12 cellular contexts compared by ENCODE assay signal in genomic region chr11:118887219-118887618, GRCh38. TPM values are rescaled to one million over a fixed set of nuclear protein-coding genes. Genes with fewer than 3 reads are reported as not detected.
DNase-seq lines count a peak whose midpoint lies in the region; ATAC-seq and TF ChIP-seq lines count a peak whose summit lies in the region.
"Had no signal": no experiment of that assay in that cellular context is flagged by ENCODE, and none has a peak within 500 bp of the region (broad histone marks: within the 10 kb centered on the region; RNA-seq: fewer than 3 reads in every experiment).

No MANE protein-coding gene starts in this region.

- DNase-seq in 8988T = peak; percentile 13
- no peak for DNase-seq in DND-41
- DNase-seq in ascending aorta (ENCODE audit: low spot score in 2 of 2) = no peak
- DNase-seq in naive thymus-derived CD4-positive, alpha-beta T cell = no peak
- DNase-seq in UCSD-AML1 (lab: John Stamatoyannopoulos, UW; ENCODE audit: unreplicated experiment) = no peak
- no peak for DNase-seq in GOT3 (lab: John Stamatoyannopoulos, UW)
- no peak for DNase-seq in HUDEP-2 (lab: John Stamatoyannopoulos, UW; ENCODE audit: unreplicated experiment in 76 of 76)
- DNase-seq: NCI-H2171 had no signal

- no peaks in the 10 kb centered on the region for H3K79me2 ChIP-seq in DND-41 (ENCODE audit: insufficient read depth, low read length)

- H3K36me3 ChIP-seq in DND-41 (ENCODE audit: insufficient read depth, low read length) (no peaks in the 10 kb centered on the region), ascending aorta (no peaks in the 10 kb centered on the region)
- no peaks in the 10 kb centered on the region for H3K36me3 ChIP-seq in naive thymus-derived CD4-positive, alpha-beta T cell (ENCODE audit: control insufficient read depth in 2 of 3, insufficient read depth in 3 of 3, low read length in 3 of 3)

- H3K4me1 ChIP-seq in DND-41 (ENCODE audit: insufficient read depth, low read length) = peaks cover 40% of the 10 kb centered on the region
- peaks cover 20 to 45% of the 10 kb centered on the region in 2 donors for H3K4me1 ChIP-seq in ascending aorta
- peaks cover 48 to 49% of the 10 kb centered on the region in 2 donors for H3K4me1 ChIP-seq in naive thymus-derived CD4-positive, alpha-beta T cell (ENCODE audit: control insufficient read depth in 2 of 2, insufficient read depth in 2 of 2, low read length in 2 of 2)

- ATAC-seq in DND-41 (ENCODE audit: insufficient read depth, low read depth) (0 out of 3 replicates have a peak, but pooled peaks have one; percentile 22), HG02623 (IDR thresholded peaks at IDR 0.05; ENCODE audit: unreplicated experiment) (no peak)
- ATAC-seq in naive thymus-derived CD4-positive, alpha-beta T cell = no peak

- peak overlapping the region in 2 of 10 donors; percentile 15 to 38 for H3K4me3 Mint-ChIP-seq in naive thymus-derived CD4-positive, alpha-beta T cell
- H3K4me3 Mint-ChIP-seq: activated T-helper 1 cell treated with anti-CD3 and anti-CD28 coated beads, Interleukin-12 subunit alpha, Interleukin-12 subunit beta, Interleukin-2, Interleukin-4 antibody, amounts not matched to agents 30 ng/mL and 10 ng/mL and 1 ng/mL, durations not matched to agents 14 hours and 24 hours and 36 hours had no signal

- no peaks in the 10 kb centered on the region for H4K20me1 ChIP-seq in DND-41 (ENCODE audit: insufficient read depth, low read length)

- no peaks in the 10 kb centered on the region for H3K27me3 Mint-ChIP-seq in naive thymus-derived CD4-positive, alpha-beta T cell

- no peak overlapping the region for H3K9ac ChIP-seq in DND-41 (ENCODE audit: low read depth, low read length)

- H3K9me3 Mint-ChIP-seq in naive thymus-derived CD4-positive, alpha-beta T cell = peaks cover 0 to 3% (median 0%) of the 10 kb centered on the region in 11 donors
- H3K9me3 Mint-ChIP-seq: activated T-helper 1 cell treated with anti-CD3 and anti-CD28 coated beads, Interleukin-12 subunit alpha, Interleukin-12 subunit beta, Interleukin-2, Interleukin-4 antibody, amounts not matched to agents 30 ng/mL and 10 ng/mL and 1 ng/mL, durations not matched to agents 14 hours and 24 hours and 36 hours had no signal

- H3K27me3 ChIP-seq in DND-41 (ENCODE audit: insufficient read depth, low read length, poor library complexity) = no peaks in the 10 kb centered on the region
- H3K27me3 ChIP-seq in ascending aorta = no peaks in the 10 kb centered on the region
- H3K27me3 ChIP-seq in naive thymus-derived CD4-positive, alpha-beta T cell (ENCODE audit: control insufficient read depth in 2 of 2, insufficient read depth in 2 of 2, low read length in 2 of 2) = no peaks in the 10 kb centered on the region

- POLR2A ChIA-PET in naive thymus-derived CD4-positive, alpha-beta T cell (lab: Charles Lee) = no interaction called here

- H3K9me3 ChIP-seq in DND-41 (ENCODE audit: insufficient read depth, low read length, severe bottlenecking) = no peaks in the 10 kb centered on the region
- no peaks in the 10 kb centered on the region for H3K9me3 ChIP-seq in ascending aorta
- no peaks in the 10 kb centered on the region for H3K9me3 ChIP-seq in naive thymus-derived CD4-positive, alpha-beta T cell (ENCODE audit: control insufficient read depth in 2 of 3, low read length in 3 of 3)

- H3K4me3 ChIP-seq in DND-41 (ENCODE audit: low read depth in 1 of 2, low read length in 2 of 2) (no peak overlapping the region), ascending aorta (peak overlapping the region in 1 of 2 donors; percentile 62)
- H3K4me3 ChIP-seq in naive thymus-derived CD4-positive, alpha-beta T cell (ENCODE audit: low read length) = peak overlapping the region; percentile 16

- H2AFZ ChIP-seq in DND-41 (ENCODE audit: low read depth, low read length) = no peak overlapping the region

- intact Hi-C loops in ascending aorta (cut with DNase I) = no loop called here
- intact Hi-C loops in naive thymus-derived CD4-positive, alpha-beta T cell (cut with micrococcal nuclease) = no loop called here

- H3K27ac ChIP-seq in DND-41 (ENCODE audit: low read length) (peak overlapping the region; percentile 37), ascending aorta (peak overlapping the region; percentile 95 to 96)
- no peak overlapping the region for H3K27ac ChIP-seq in naive thymus-derived CD4-positive, alpha-beta T cell (ENCODE audit: low read depth, low read length)

- peaks cover 0 to 8% (median 4%) of the 10 kb centered on the region in 5 donors for H3K36me3 Mint-ChIP-seq in naive thymus-derived CD4-positive, alpha-beta T cell

- H3K4me2 ChIP-seq in DND-41 (ENCODE audit: insufficient read depth, low read length) = no peak overlapping the region

- no peak for TF ChIP-seq CTCF in DND-41 (IDR thresholded peaks at IDR 0.05; ENCODE audit: borderline replicate concordance, extremely low read depth, low read length, poor library complexity, severe bottlenecking)
- no peak for TF ChIP-seq CTCF in ascending aorta (IDR thresholded peaks at IDR 0.05)

- CTCF ChIA-PET in naive thymus-derived CD4-positive, alpha-beta T cell (lab: Charles Lee) = interaction anchor here (0.6 to 1.6 kb wide), 3 partner anchors 18 to 452 kb away, joined by 3 to 4 read pairs (median 4); no protein-coding TSS in a partner anchor

- peak overlapping the region in 7 of 9 donors; percentile 25 to 76 (median 38) for H3K27ac Mint-ChIP-seq in naive thymus-derived CD4-positive, alpha-beta T cell
- H3K27ac Mint-ChIP-seq: activated T-helper 1 cell treated with anti-CD3 and anti-CD28 coated beads, Interleukin-12 subunit alpha, Interleukin-12 subunit beta, Interleukin-2, Interleukin-4 antibody, amounts not matched to agents 30 ng/mL and 10 ng/mL and 1 ng/mL, durations not matched to agents 14 hours and 24 hours and 36 hours had no signal

- peaks cover 49 to 92% (median 83%) of the 10 kb centered on the region in 7 donors for H3K4me1 Mint-ChIP-seq in naive thymus-derived CD4-positive, alpha-beta T cell

RNA-seq across cellular contexts. Expression of gene CXCR5, which starts 3.5 kb away (rescaled TPM):
- not detected for total RNA-seq in ascending aorta
- 1 to 10 TPM in 4 of 5 experiments, under 1 TPM in 1; 0.41 to 2.9 (median 2.1) TPM for total RNA-seq in naive thymus-derived CD4-positive, alpha-beta T cell
- polyA plus RNA-seq in naive thymus-derived CD4-positive, alpha-beta T cell = 1 to 10 TPM in 1 of 2 donors, under 1 TPM in 1; 0.60 to 1.1 TPM
- total RNA-seq: Calu3, urinary bladder had no signal

RNA-seq across cellular contexts. Expression of gene BCL9L, which starts 38.5 kb away (rescaled TPM):
- 46.5 TPM for total RNA-seq in ascending aorta
- 100 to 1,000 TPM in 4 of 5 experiments, 10 to 100 TPM in 1; 67.8 to 269 (median 266) TPM for total RNA-seq in naive thymus-derived CD4-positive, alpha-beta T cell
- 1 to 10 TPM; 6.7 to 7.2 TPM for polyA plus RNA-seq in naive thymus-derived CD4-positive, alpha-beta T cell
